ENCODE assay signal across 21 cellular contexts in the genomic region with DNA sequence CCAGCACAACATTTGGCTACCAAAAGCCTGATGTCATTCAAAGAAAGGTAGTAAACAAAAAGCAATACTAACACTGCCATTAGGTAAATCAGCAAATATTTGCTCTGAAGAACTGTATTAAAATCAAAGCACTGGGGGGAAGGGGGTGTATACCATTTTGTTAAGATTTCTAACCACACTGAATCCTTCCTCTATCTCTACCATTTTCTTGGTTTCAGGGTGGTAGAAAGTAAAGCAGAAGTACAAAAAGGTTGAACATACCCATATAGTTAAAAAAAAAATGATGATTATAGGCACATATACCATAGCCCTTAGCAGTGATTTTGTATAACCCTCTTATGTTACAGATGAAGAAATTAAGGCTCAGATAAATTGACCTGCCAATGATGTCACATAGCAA.
DNase-seq lines count a peak whose midpoint lies in the region; ATAC-seq and TF ChIP-seq lines count a peak whose summit lies in the region.
"Had no signal": no experiment of that assay in that cellular context is flagged by ENCODE, and none has a peak within 500 bp of the region (broad histone marks: within the 10 kb centered on the region; RNA-seq: fewer than 3 reads in every experiment).

No MANE protein-coding gene starts in this region.

- TF ChIP-seq CTCF in IMR-90 (conservative IDR thresholded peaks at IDR 0.05; ENCODE audit: low read depth, low read length) (no peak), fibroblast of lung (conservative IDR thresholded peaks at IDR 0.05 in 1 of 2, IDR thresholded peaks at IDR 0.05 in 1 of 2; ENCODE audit: low read depth in 1 of 2, low read length in 2 of 2) (no peak), neural progenitor cell (IDR thresholded peaks at IDR 0.05) (no peak)

- no peaks in the 10 kb centered on the region for H3K9me3 Mint-ChIP-seq in neural progenitor cell

- H3K4me3 ChIP-seq in IMR-90 (ENCODE audit: insufficient read depth, low read depth, low read length) (no peak overlapping the region), fibroblast of lung (replicated peaks in 1 of 4; ENCODE audit: control extremely low read depth in 1 of 4, insufficient read depth in 1 of 4, low read depth in 3 of 4, low read length in 4 of 4) (no peak overlapping the region), skeletal muscle satellite cell (ENCODE audit: low read length) (no peak overlapping the region), neural progenitor cell (no peak overlapping the region)
- H3K4me3 ChIP-seq: PC-9 had no signal

- peak overlapping the region; percentile 96; the same call in 2 of the 3 replicates for H2BK15ac ChIP-seq in IMR-90 (ENCODE audit: low read depth, low read length)

- H2BK120ac ChIP-seq in IMR-90 (ENCODE audit: low read depth, low read length), result peak overlapping the region; percentile 98

- CTCF ChIA-PET in IMR-90 (lab: Yijun Ruan, JAX), result no interaction called here

- TF ChIP-seq POLR2A in IMR-90 (IDR thresholded peaks at IDR 0.05; ENCODE audit: low read depth, low read length), result no peak

- BruUV-seq in IMR-90 (replicated peaks; lab: Mats Ljungman, UMichigan), result no TSS peak

- POLR2A ChIA-PET in IMR-90 (lab: Charles Lee; ENCODE audit: unreplicated experiment), result no interaction called here

- H3K4me1 Mint-ChIP-seq in neural progenitor cell, result peaks cover 5% of the 10 kb centered on the region
- H3K4me1 Mint-ChIP-seq: CD4-positive, alpha-beta memory T cell had no signal

- peak; percentile 63 for ATAC-seq in GM19351 (IDR thresholded peaks at IDR 0.05; ENCODE audit: unreplicated experiment)
- no peak for ATAC-seq in IMR-90 (ENCODE audit: low read depth)
- ATAC-seq in activated CD4-positive, CD25-positive, alpha-beta regulatory T cell treated with anti-CD3 and anti-CD28 coated beads, Interleukin-2, amount 50 U/mL, for 24 hours, result no peak

- H3K14ac ChIP-seq in IMR-90 (replicated peaks; ENCODE audit: low read depth, low read length), result peak overlapping the region; percentile 95

- H3K9me3 ChIP-seq in IMR-90 (ENCODE audit: control insufficient read depth, insufficient read depth, low read length) (no peaks in the 10 kb centered on the region), fibroblast of lung (ENCODE audit: control insufficient read depth, insufficient read depth, low read depth, low read length) (no peaks in the 10 kb centered on the region), skeletal muscle satellite cell (replicated peaks; ENCODE audit: low read length) (no peaks in the 10 kb centered on the region), neural progenitor cell (ENCODE audit: low read depth) (no peaks in the 10 kb centered on the region)
- H3K9me3 ChIP-seq: Caco-2, SK-N-SH had no signal

- H3K4me3 Mint-ChIP-seq in neural progenitor cell, result no peak overlapping the region
- H3K4me3 Mint-ChIP-seq: CD4-positive, alpha-beta memory T cell had no signal

- no peak overlapping the region for H3K9ac ChIP-seq in IMR-90 (ENCODE audit: low read depth, low read length)
- H3K9ac ChIP-seq in fibroblast of lung (ENCODE audit: insufficient read depth, low read length), result no peak overlapping the region
- peak overlapping the region; percentile 64 for H3K9ac ChIP-seq in skeletal muscle satellite cell (ENCODE audit: low read depth, low read length)
- no peak overlapping the region for H3K9ac ChIP-seq in neural progenitor cell

- peaks cover 4 to 5% of the 10 kb centered on the region in 2 experiments; a peak in 2 of 4 replicates for H3K79me1 ChIP-seq in IMR-90 (ENCODE audit: low read depth in 1 of 2, low read length in 2 of 2)

- in situ Hi-C loops in IMR-90 (cut with MboI; ENCODE audit: low sequenced_read_pairs), result no loop called here

- H4K20me1 ChIP-seq in IMR-90 (ENCODE audit: insufficient read depth, low read length), result no peaks in the 10 kb centered on the region
- H4K20me1 ChIP-seq in fibroblast of lung (ENCODE audit: control insufficient read depth, extremely low read depth, insufficient read depth, low read length), result no peaks in the 10 kb centered on the region
- no peaks in the 10 kb centered on the region for H4K20me1 ChIP-seq in neural progenitor cell (ENCODE audit: low read depth)

- no peaks in the 10 kb centered on the region for H3F3A ChIP-seq in neural progenitor cell (ENCODE audit: low read depth)

- no peak for DNase-seq in IMR-90
- no peak for DNase-seq in fibroblast of lung (ENCODE audit: low read depth in 2 of 2)
- no peak for DNase-seq in SIG-M5 treated with dmso at 0.1 percent for 504 hours (lab: John Stamatoyannopoulos, UW; ENCODE audit: unreplicated experiment)
- DNase-seq in neural progenitor cell (ENCODE audit: low spot score), result no peak
- DNase-seq: Caco-2; CD4-positive, alpha-beta memory T cell; H7; KG1; NCI-H1105; NCI-H1694; NCI-H2081; NCI-H2171; NCI-H345; NCI-H524 treated with DMSO at 0.1 percent for 48 hours; PC-9; RPMI8226; SHP77 treated with DMSO at 0.1 percent for 48 hours; SK-N-SH had no signal

- H4K91ac ChIP-seq in IMR-90 (ENCODE audit: insufficient read depth, low read depth, low read length), result peak overlapping the region; percentile 96

- peak overlapping the region; percentile 100 for H2BK5ac ChIP-seq in IMR-90 (ENCODE audit: low read depth, low read length, poor library complexity, severe bottlenecking)

- H3K18ac ChIP-seq in IMR-90 (ENCODE audit: low read depth, low read length), result peak overlapping the region; percentile 87; the same call in 1 of the 2 replicates

- no peaks in the 10 kb centered on the region for H3K79me2 ChIP-seq in fibroblast of lung (ENCODE audit: control insufficient read depth, insufficient read depth, low read length)
- no peaks in the 10 kb centered on the region for H3K79me2 ChIP-seq in neural progenitor cell (ENCODE audit: low read depth)

- no peaks in the 10 kb centered on the region for H3K27me3 ChIP-seq in IMR-90 (ENCODE audit: control insufficient read depth, insufficient read depth, low read length)
- no peaks in the 10 kb centered on the region for H3K27me3 ChIP-seq in fibroblast of lung (ENCODE audit: control insufficient read depth, insufficient read depth, low read length)
- H3K27me3 ChIP-seq in skeletal muscle satellite cell (ENCODE audit: control insufficient read depth, insufficient read depth, low read length), result no peaks in the 10 kb centered on the region
- H3K27me3 ChIP-seq in neural progenitor cell, result no peaks in the 10 kb centered on the region

- H3K36me3 ChIP-seq in IMR-90 (ENCODE audit: control insufficient read depth, insufficient read depth, low read length) (no peaks in the 10 kb centered on the region), fibroblast of lung (ENCODE audit: control insufficient read depth, insufficient read depth, low read length) (no peaks in the 10 kb centered on the region), skeletal muscle satellite cell (ENCODE audit: insufficient read depth, low read length) (no peaks in the 10 kb centered on the region), neural progenitor cell (no peaks in the 10 kb centered on the region)

- H3K4me2 ChIP-seq in IMR-90 (ENCODE audit: low read depth, low read length) (no peak overlapping the region), fibroblast of lung (ENCODE audit: extremely low read depth, insufficient read depth, low read length) (no peak overlapping the region), skeletal muscle satellite cell (ENCODE audit: low read length) (no peak overlapping the region), neural progenitor cell (no peak overlapping the region)
- H3K4me2 ChIP-seq: PC-9 had no signal

- H3K4ac ChIP-seq in IMR-90 (ENCODE audit: low read depth, low read length), result peak overlapping the region; percentile 97

- peak overlapping the region; percentile 98 for H2BK20ac ChIP-seq in IMR-90 (ENCODE audit: low read depth, low read length)

- H3K27ac ChIP-seq in IMR-90 (ENCODE audit: insufficient read depth, low read length) (peak overlapping the region; percentile 49; the same call in 1 of the 2 replicates), fibroblast of lung (ENCODE audit: insufficient read depth, low read length) (peak overlapping the region; percentile 65), neural progenitor cell (no peak overlapping the region)
- H3K27ac ChIP-seq: PC-9 had no signal

- H3K56ac ChIP-seq in IMR-90 (ENCODE audit: extremely low read depth, insufficient read depth, low read length), result peak overlapping the region; percentile 35; the same call in 1 of the 2 replicates

- H3K9me1 ChIP-seq in IMR-90 (ENCODE audit: insufficient read depth, low read length), result peaks cover 6% of the 10 kb centered on the region

- no peaks in the 10 kb centered on the region for H3K36me3 Mint-ChIP-seq in neural progenitor cell

- H3K23ac ChIP-seq in IMR-90 (ENCODE audit: low read depth, low read length), result peak overlapping the region; percentile 92

- H2AK9ac ChIP-seq in IMR-90 (replicated peaks; ENCODE audit: low read depth, low read length, poor library complexity), result peak overlapping the region; percentile 0

- H2AK5ac ChIP-seq in IMR-90 (ENCODE audit: low read depth, low read length), result peak overlapping the region; percentile 91

- dilution Hi-C loops in IMR-90 (cut with HindIII; ENCODE audit: low sequenced_read_pairs, unreplicated experiment), result no loop called here

- H4K8ac ChIP-seq in IMR-90 (ENCODE audit: low read depth in 2 of 2, low read length in 2 of 2), result peak overlapping the region; percentile 95 to 99; a peak in 3 of 4 replicates

- TF ChIP-seq RAD21 in IMR-90 (IDR thresholded peaks at IDR 0.05; ENCODE audit: low read length), result no peak

- H2AFZ ChIP-seq in IMR-90 (replicated peaks; ENCODE audit: low read length, poor library complexity), result no peak overlapping the region
- no peak overlapping the region for H2AFZ ChIP-seq in fibroblast of lung (ENCODE audit: low read length)
- no peak overlapping the region for H2AFZ ChIP-seq in neural progenitor cell (replicated peaks)
- H2AFZ ChIP-seq: PC-9 had no signal

- H3K4me1 ChIP-seq in IMR-90 (ENCODE audit: control insufficient read depth, insufficient read depth, low read length) (peaks cover 20% of the 10 kb centered on the region; the same call in 1 of the 2 replicates), fibroblast of lung (ENCODE audit: control insufficient read depth, extremely low read depth, insufficient read depth, low read length) (peaks cover 18% of the 10 kb centered on the region), skeletal muscle satellite cell (ENCODE audit: control insufficient read depth, insufficient read depth, low read length) (peaks cover 71% of the 10 kb centered on the region), neural progenitor cell (peaks cover 11% of the 10 kb centered on the region)
- H3K4me1 ChIP-seq: Caco-2 had no signal

- no peak overlapping the region for H3K27ac Mint-ChIP-seq in neural progenitor cell
- H3K27ac Mint-ChIP-seq: CD4-positive, alpha-beta memory T cell had no signal

- no peaks in the 10 kb centered on the region for H3K27me3 Mint-ChIP-seq in neural progenitor cell (ENCODE audit: insufficient read depth, low read depth)
- H3K27me3 Mint-ChIP-seq: CD4-positive, alpha-beta memory T cell had no signal

- H4K5ac ChIP-seq in IMR-90 (ENCODE audit: low read depth, low read length), result peak overlapping the region; percentile 76; the same call in 1 of the 2 replicates

- intact Hi-C loops in IMR-90 (cut with micrococcal nuclease), result loop anchor here (5.0 kb wide), 2 partner anchors 250 to 430 kb away; a partner anchor contains a TSS

TF ChIP-seq in IMR-90, 13 proteins besides CTCF, POLR2A, EP300 and RAD21 (continues in another document):
- TF ChIP-seq MXI1 (IDR thresholded peaks at IDR 0.05; ENCODE audit: borderline replicate concordance, low read depth, low read length) (no peak), RCOR1 (IDR thresholded peaks at IDR 0.05; ENCODE audit: insufficient replicate concordance, low read length) (no peak)
